In genomic region chr18:49520661-49521145, GRCh38 we compare ENCODE assay signal across 1 cellular context.
TF ChIP-seq lines count a peak whose summit lies in the region.

No MANE protein-coding gene starts in this region.

TF ChIP-seq in HEK293, 187 proteins besides CTCF, POLR2A, EP300 and RAD21 (continued from another document and continues in another):
- TF ChIP-seq ZNF280D (tag by site-specific recombination; IDR thresholded peaks at IDR 0.05) (0 out of 2 replicates have a peak, but pooled peaks have one; percentile 8), ZNF580 (tag by site-specific recombination; IDR thresholded peaks at IDR 0.05) (0 out of 2 replicates have a peak, but pooled peaks have one; percentile 31), BCL11B (tag by site-specific recombination; IDR thresholded peaks at IDR 0.05; ENCODE audit: low read depth) (0 out of 2 replicates have a peak, but pooled peaks have one; percentile 39), ZNF10 (tag by site-specific recombination; IDR thresholded peaks at IDR 0.05) (no peak), IKZF3 (tag by site-specific recombination; IDR thresholded peaks at IDR 0.05) (peak; percentile 71), ZNF341 (tag by site-specific recombination; IDR thresholded peaks at IDR 0.05; ENCODE audit: low read depth) (peak; percentile 88), ZNF18 (tag by site-specific recombination; IDR thresholded peaks at IDR 0.05) (peak; percentile 78; the same call in 1 of the 2 replicates), ZNF518A (tag by site-specific recombination; conservative IDR thresholded peaks at IDR 0.05; ENCODE audit: low read depth) (no peak), ZNF610 (tag by site-specific recombination; IDR thresholded peaks at IDR 0.05; ENCODE audit: borderline replicate concordance) (0 out of 2 replicates have a peak, but pooled peaks have one; percentile 31), ZNF354C (tag by site-specific recombination; IDR thresholded peaks at IDR 0.05; ENCODE audit: borderline replicate concordance, low read depth) (no peak), ZNF350 (tag by site-specific recombination; IDR thresholded peaks at IDR 0.05) (no peak), INSM2 (tag by site-specific recombination; IDR thresholded peaks at IDR 0.05) (peak; percentile 66; the same call in 1 of the 2 replicates), ZNF169 (tag by site-specific recombination; IDR thresholded peaks at IDR 0.05) (no peak), ATF2 (tag by site-specific recombination; IDR thresholded peaks at IDR 0.05; ENCODE audit: low read depth) (0 out of 2 replicates have a peak, but pooled peaks have one; percentile 25), ZBTB48 (tag by site-specific recombination; IDR thresholded peaks at IDR 0.05) (0 out of 2 replicates have a peak, but pooled peaks have one; percentile 40), ZNF211 (tag by site-specific recombination; IDR thresholded peaks at IDR 0.05; ENCODE audit: low read depth) (no peak), ZBTB17 (tag by site-specific recombination; IDR thresholded peaks at IDR 0.05) (peak; percentile 92), ZFP3 (tag by site-specific recombination; IDR thresholded peaks at IDR 0.05; ENCODE audit: low read depth) (0 out of 2 replicates have a peak, but pooled peaks have one; percentile 26), ZNF157 (tag by site-specific recombination; IDR thresholded peaks at IDR 0.05) (no peak), ZNF394 (tag by site-specific recombination; IDR thresholded peaks at IDR 0.05; ENCODE audit: borderline replicate concordance) (no peak; the same call in 1 of the 2 replicates), AEBP2 (tag by site-specific recombination; IDR thresholded peaks at IDR 0.05; ENCODE audit: borderline replicate concordance) (no peak), ZNF366 (tag by site-specific recombination; conservative IDR thresholded peaks at IDR 0.05) (peak; percentile 72), ZNF112 (tag by site-specific recombination; IDR thresholded peaks at IDR 0.05) (no peak), FEZF1 (tag by site-specific recombination; IDR thresholded peaks at IDR 0.05) (peak; percentile 83), HOXD13 (CRISPR knock-in tag; IDR thresholded peaks at IDR 0.05; ENCODE audit: borderline replicate concordance) (no peak)
- TF ChIP-seq, protein P1, sequence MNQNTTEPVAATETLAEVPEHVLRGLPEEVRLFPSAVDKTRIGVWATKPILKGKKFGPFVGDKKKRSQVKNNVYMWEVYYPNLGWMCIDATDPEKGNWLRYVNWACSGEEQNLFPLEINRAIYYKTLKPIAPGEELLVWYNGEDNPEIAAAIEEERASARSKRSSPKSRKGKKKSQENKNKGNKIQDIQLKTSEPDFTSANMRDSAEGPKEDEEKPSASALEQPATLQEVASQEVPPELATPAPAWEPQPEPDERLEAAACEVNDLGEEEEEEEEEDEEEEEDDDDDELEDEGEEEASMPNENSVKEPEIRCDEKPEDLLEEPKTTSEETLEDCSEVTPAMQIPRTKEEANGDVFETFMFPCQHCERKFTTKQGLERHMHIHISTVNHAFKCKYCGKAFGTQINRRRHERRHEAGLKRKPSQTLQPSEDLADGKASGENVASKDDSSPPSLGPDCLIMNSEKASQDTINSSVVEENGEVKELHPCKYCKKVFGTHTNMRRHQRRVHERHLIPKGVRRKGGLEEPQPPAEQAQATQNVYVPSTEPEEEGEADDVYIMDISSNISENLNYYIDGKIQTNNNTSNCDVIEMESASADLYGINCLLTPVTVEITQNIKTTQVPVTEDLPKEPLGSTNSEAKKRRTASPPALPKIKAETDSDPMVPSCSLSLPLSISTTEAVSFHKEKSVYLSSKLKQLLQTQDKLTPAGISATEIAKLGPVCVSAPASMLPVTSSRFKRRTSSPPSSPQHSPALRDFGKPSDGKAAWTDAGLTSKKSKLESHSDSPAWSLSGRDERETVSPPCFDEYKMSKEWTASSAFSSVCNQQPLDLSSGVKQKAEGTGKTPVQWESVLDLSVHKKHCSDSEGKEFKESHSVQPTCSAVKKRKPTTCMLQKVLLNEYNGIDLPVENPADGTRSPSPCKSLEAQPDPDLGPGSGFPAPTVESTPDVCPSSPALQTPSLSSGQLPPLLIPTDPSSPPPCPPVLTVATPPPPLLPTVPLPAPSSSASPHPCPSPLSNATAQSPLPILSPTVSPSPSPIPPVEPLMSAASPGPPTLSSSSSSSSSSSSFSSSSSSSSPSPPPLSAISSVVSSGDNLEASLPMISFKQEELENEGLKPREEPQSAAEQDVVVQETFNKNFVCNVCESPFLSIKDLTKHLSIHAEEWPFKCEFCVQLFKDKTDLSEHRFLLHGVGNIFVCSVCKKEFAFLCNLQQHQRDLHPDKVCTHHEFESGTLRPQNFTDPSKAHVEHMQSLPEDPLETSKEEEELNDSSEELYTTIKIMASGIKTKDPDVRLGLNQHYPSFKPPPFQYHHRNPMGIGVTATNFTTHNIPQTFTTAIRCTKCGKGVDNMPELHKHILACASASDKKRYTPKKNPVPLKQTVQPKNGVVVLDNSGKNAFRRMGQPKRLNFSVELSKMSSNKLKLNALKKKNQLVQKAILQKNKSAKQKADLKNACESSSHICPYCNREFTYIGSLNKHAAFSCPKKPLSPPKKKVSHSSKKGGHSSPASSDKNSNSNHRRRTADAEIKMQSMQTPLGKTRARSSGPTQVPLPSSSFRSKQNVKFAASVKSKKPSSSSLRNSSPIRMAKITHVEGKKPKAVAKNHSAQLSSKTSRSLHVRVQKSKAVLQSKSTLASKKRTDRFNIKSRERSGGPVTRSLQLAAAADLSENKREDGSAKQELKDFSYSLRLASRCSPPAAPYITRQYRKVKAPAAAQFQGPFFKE (tag by site-specific recombination; IDR thresholded peaks at IDR 0.05; ENCODE audit: borderline replicate concordance), result no peak
- TF ChIP-seq, protein P2, sequence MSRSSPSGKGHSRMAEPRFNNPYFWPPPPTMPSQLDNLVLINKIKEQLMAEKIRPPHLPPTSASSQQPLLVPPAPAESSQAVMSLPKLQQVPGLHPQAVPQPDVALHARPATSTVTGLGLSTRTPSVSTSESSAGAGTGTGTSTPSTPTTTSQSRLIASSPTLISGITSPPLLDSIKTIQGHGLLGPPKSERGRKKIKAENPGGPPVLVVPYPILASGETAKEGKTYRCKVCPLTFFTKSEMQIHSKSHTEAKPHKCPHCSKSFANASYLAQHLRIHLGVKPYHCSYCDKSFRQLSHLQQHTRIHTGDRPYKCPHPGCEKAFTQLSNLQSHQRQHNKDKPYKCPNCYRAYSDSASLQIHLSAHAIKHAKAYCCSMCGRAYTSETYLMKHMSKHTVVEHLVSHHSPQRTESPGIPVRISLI (tag by site-specific recombination; IDR thresholded peaks at IDR 0.05), result peak; percentile 79
